In the genomic region with DNA sequence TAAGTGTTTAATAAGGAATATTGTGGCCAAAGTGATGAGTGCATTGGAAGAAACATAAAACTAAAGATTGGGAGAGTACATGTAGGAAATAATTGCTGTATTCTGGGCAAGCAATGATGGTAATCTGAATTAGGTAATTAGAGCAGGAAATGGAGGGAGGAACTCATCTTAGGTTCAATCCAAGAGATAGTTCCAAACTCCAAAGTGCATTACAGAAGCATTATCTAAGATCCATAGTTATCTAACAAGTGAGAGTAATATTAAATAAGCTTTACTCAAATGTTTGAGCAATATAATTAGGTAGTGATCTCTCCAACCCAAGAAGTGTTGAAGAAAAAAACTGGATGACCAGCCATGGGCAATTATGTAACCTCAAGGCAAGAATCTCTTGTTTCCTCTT, we compare ENCODE assay signal across 38 cellular contexts.
"Had no signal": no experiment of that assay in that cellular context is flagged by ENCODE, and none has a peak within 500 bp of the region (broad histone marks: within the 10 kb centered on the region; RNA-seq: fewer than 3 reads in every experiment).

No MANE protein-coding gene starts in this region.

- H3K36me3 Mint-ChIP-seq: activated naive CD4-positive, alpha-beta T cell treated with anti-CD3 and anti-CD28 coated beads, Interleukin-2, amount 50 U/mL, for 24 hours; activated naive CD8-positive, alpha-beta T cell; brain; WTC11 had no signal

- H3K27me3 ChIP-seq: ascending aorta, cardiac muscle cell had no signal

- H3K9me3 Mint-ChIP-seq: activated naive CD4-positive, alpha-beta T cell treated with anti-CD3 and anti-CD28 coated beads, Interleukin-2, amount 50 U/mL, for 24 hours; central memory CD8-positive, alpha-beta T cell had no signal

- H3K9me3 ChIP-seq: ascending aorta had no signal

- H3K4me3 ChIP-seq: ascending aorta, cardiac muscle cell had no signal

- H3K4me1 Mint-ChIP-seq: brain; central memory CD8-positive, alpha-beta T cell; WTC11 had no signal

- H3K27ac ChIP-seq: ascending aorta, cardiac muscle cell, WERI-Rb-1 had no signal

- H3K27ac Mint-ChIP-seq: activated CD4-positive, alpha-beta memory T cell treated with anti-CD3 and anti-CD28 coated beads, Interleukin-2, amount 10 ng/mL, durations not matched to agents 7 days and 5 days; activated CD4-positive, alpha-beta T cell treated with anti-CD3 and anti-CD28 coated beads for 36 hours; activated CD4-positive, alpha-beta T cell treated with anti-CD3 and anti-CD28 coated beads, Interleukin-2, amount 10 ng/mL, durations not matched to agents 7 days and 5 days; activated CD8-positive, alpha-beta memory T cell treated with anti-CD3 and anti-CD28 coated beads, Interleukin-2, amount 10 ng/mL, durations not matched to agents 7 days and 5 days; activated CD8-positive, alpha-beta T cell treated with anti-CD3 and anti-CD28 coated beads, Interleukin-2, amount 10 ng/mL, durations not matched to agents 7 days and 5 days; activated naive CD4-positive, alpha-beta T cell treated with anti-CD3 and anti-CD28 coated beads, Interleukin-2, amount 10 ng/mL, durations not matched to agents 7 days and 5 days; activated naive CD4-positive, alpha-beta T cell treated with anti-CD3 and anti-CD28 coated beads, Interleukin-2, amount 50 U/mL, for 24 hours; activated naive CD8-positive, alpha-beta T cell; activated naive CD8-positive, alpha-beta T cell treated with anti-CD3 and anti-CD28 coated beads, Interleukin-2, amount 10 ng/mL, durations not matched to agents 7 days and 5 days; activated naive CD8-positive, alpha-beta T cell treated with anti-CD3 and anti-CD28 coated beads, Interleukin-2, amount 50 U/mL, for 24 hours; activated T-cell treated with anti-CD3 and anti-CD28 coated beads, Interleukin-2, amount 50 U/mL, for 24 hours; activated T-helper 2 cell treated with anti-CD3 and anti-CD28 coated beads, Interferon-gamma antibody, Interleukin-2, Interleukin-4, amounts not matched to agents 10 μg/mL and 5 μg/mL and 100 μg/mL, durations not matched to agents 14 hours and 24 hours and 36 hours; brain; T-helper 1 cell treated with Interleukin-12 subunit alpha and Interleukin-12 subunit beta and Interleukin-4 antibody, amounts not matched to agents 30 μg/mL and 1 μg/mL, for 36 hours; T-helper 2 cell treated with Interferon-gamma antibody and Interleukin-4, amounts not matched to agents 5 μg/mL and 100 μg/mL, for 36 hours; WTC11 had no signal

- H3K4me1 ChIP-seq: ascending aorta had no signal

- H3K36me3 ChIP-seq: ascending aorta, cardiac muscle cell, WERI-Rb-1 had no signal

- DNase-seq: activated CD4-positive, alpha-beta memory T cell treated with anti-CD3 and anti-CD28 coated beads, Interleukin-2, amount 10 ng/mL, durations not matched to agents 7 days and 5 days; activated CD4-positive, alpha-beta T cell treated with anti-CD3 and anti-CD28 coated beads for 1 hour; activated CD4-positive, alpha-beta T cell treated with anti-CD3 and anti-CD28 coated beads for 36 hours; activated CD4-positive, alpha-beta T cell treated with anti-CD3 and anti-CD28 coated beads for 48 hours; activated CD4-positive, alpha-beta T cell treated with anti-CD3 and anti-CD28 coated beads, Interleukin-2, amount 10 ng/mL, durations not matched to agents 7 days and 5 days; activated CD4-positive, alpha-beta T cell treated with anti-CD3 and anti-CD28 coated beads, Interleukin-2, amount 50 U/mL, for 48 hours; activated CD4-positive, CD25-positive, alpha-beta regulatory T cell; activated CD8-positive, alpha-beta memory T cell treated with anti-CD3 and anti-CD28 coated beads for 24 hours; activated CD8-positive, alpha-beta memory T cell treated with anti-CD3 and anti-CD28 coated beads, Interleukin-2, amount 10 ng/mL, durations not matched to agents 7 days and 5 days; activated CD8-positive, alpha-beta memory T cell treated with anti-CD3 and anti-CD28 coated beads, Interleukin-2, amount 50 U/mL, for 48 hours; activated CD8-positive, alpha-beta T cell treated with anti-CD3 and anti-CD28 coated beads, Interleukin-2, amount 10 ng/mL, durations not matched to agents 7 days and 5 days; activated effector memory CD4-positive, alpha-beta T cell treated with Interleukin-2 at 50 U/mL for 16 hours; activated gamma-delta T cell; activated naive CD4-positive, alpha-beta T cell treated with anti-CD3 and anti-CD28 coated beads, Interleukin-2, amount 10 ng/mL, durations not matched to agents 7 days and 5 days; activated naive CD4-positive, alpha-beta T cell treated with Interleukin-2 at 50 U/mL for 16 hours; activated naive CD8-positive, alpha-beta T cell treated with anti-CD3 and anti-CD28 coated beads, Interleukin-2, amount 10 ng/mL, durations not matched to agents 7 days and 5 days; activated naive CD8-positive, alpha-beta T cell treated with anti-CD3 and anti-CD28 coated beads, Interleukin-2, amount 50 U/mL, for 24 hours; activated T-cell treated with anti-CD3 and anti-CD28 coated beads, Interleukin-2, amount 50 U/mL, for 24 hours; activated T-cell treated with anti-CD3 and anti-CD28 coated beads, Interleukin-2, amount 50 U/mL, for 48 hours; amygdala; anterior cingulate cortex; caudate nucleus; cerebellar nuclear complex; T-helper 1 cell; T-helper 2 cell; T-helper 9 cell; WERI-Rb-1 had no signal

- ATAC-seq: activated CD4-positive, alpha-beta T cell treated with anti-CD3 and anti-CD28 coated beads for 36 hours; activated CD4-positive, CD25-positive, alpha-beta regulatory T cell treated with anti-CD3 and anti-CD28 coated beads, Interleukin-2, amount 50 U/mL, for 24 hours; activated CD8-positive, alpha-beta memory T cell treated with anti-CD3 and anti-CD28 coated beads, Interleukin-2, amount 10 ng/mL, durations not matched to agents 7 days and 5 days; activated CD8-positive, alpha-beta T cell treated with anti-CD3 and anti-CD28 coated beads, Interleukin-2, amount 10 ng/mL, durations not matched to agents 7 days and 5 days; activated naive CD8-positive, alpha-beta T cell treated with anti-CD3 and anti-CD28 coated beads, Interleukin-2, amount 50 U/mL, for 24 hours; WTC11 had no signal

- H3K4me3 Mint-ChIP-seq: activated CD4-positive, alpha-beta memory T cell treated with anti-CD3 and anti-CD28 coated beads, Interleukin-2, amount 10 ng/mL, durations not matched to agents 7 days and 5 days; activated CD4-positive, alpha-beta T cell treated with anti-CD3 and anti-CD28 coated beads for 36 hours; activated CD4-positive, alpha-beta T cell treated with anti-CD3 and anti-CD28 coated beads, Interleukin-2, amount 10 ng/mL, durations not matched to agents 7 days and 5 days; activated CD8-positive, alpha-beta memory T cell treated with anti-CD3 and anti-CD28 coated beads, Interleukin-2, amount 10 ng/mL, durations not matched to agents 7 days and 5 days; activated CD8-positive, alpha-beta T cell treated with anti-CD3 and anti-CD28 coated beads, Interleukin-2, amount 10 ng/mL, durations not matched to agents 7 days and 5 days; activated naive CD4-positive, alpha-beta T cell treated with anti-CD3 and anti-CD28 coated beads, Interleukin-2, amount 10 ng/mL, durations not matched to agents 7 days and 5 days; activated naive CD4-positive, alpha-beta T cell treated with anti-CD3 and anti-CD28 coated beads, Interleukin-2, amount 50 U/mL, for 24 hours; activated naive CD8-positive, alpha-beta T cell; activated naive CD8-positive, alpha-beta T cell treated with anti-CD3 and anti-CD28 coated beads, Interleukin-2, amount 10 ng/mL, durations not matched to agents 7 days and 5 days; activated naive CD8-positive, alpha-beta T cell treated with anti-CD3 and anti-CD28 coated beads, Interleukin-2, amount 50 U/mL, for 24 hours; activated T-cell treated with anti-CD3 and anti-CD28 coated beads, Interleukin-2, amount 50 U/mL, for 24 hours; brain; central memory CD8-positive, alpha-beta T cell; T-helper 1 cell treated with Interleukin-12 subunit alpha and Interleukin-12 subunit beta and Interleukin-4 antibody, amounts not matched to agents 30 μg/mL and 1 μg/mL, for 36 hours; T-helper 2 cell treated with Interferon-gamma antibody and Interleukin-4, amounts not matched to agents 5 μg/mL and 100 μg/mL, for 36 hours; WTC11 had no signal

- H3K27me3 Mint-ChIP-seq: activated CD4-positive, alpha-beta memory T cell treated with anti-CD3 and anti-CD28 coated beads, Interleukin-2, amount 10 ng/mL, durations not matched to agents 7 days and 5 days; activated CD4-positive, alpha-beta T cell treated with anti-CD3 and anti-CD28 coated beads, Interleukin-2, amount 10 ng/mL, durations not matched to agents 7 days and 5 days; activated CD8-positive, alpha-beta memory T cell treated with anti-CD3 and anti-CD28 coated beads, Interleukin-2, amount 10 ng/mL, durations not matched to agents 7 days and 5 days; activated naive CD8-positive, alpha-beta T cell; activated naive CD8-positive, alpha-beta T cell treated with anti-CD3 and anti-CD28 coated beads, Interleukin-2, amount 10 ng/mL, durations not matched to agents 7 days and 5 days; central memory CD8-positive, alpha-beta T cell had no signal
